In the genomic region with DNA sequence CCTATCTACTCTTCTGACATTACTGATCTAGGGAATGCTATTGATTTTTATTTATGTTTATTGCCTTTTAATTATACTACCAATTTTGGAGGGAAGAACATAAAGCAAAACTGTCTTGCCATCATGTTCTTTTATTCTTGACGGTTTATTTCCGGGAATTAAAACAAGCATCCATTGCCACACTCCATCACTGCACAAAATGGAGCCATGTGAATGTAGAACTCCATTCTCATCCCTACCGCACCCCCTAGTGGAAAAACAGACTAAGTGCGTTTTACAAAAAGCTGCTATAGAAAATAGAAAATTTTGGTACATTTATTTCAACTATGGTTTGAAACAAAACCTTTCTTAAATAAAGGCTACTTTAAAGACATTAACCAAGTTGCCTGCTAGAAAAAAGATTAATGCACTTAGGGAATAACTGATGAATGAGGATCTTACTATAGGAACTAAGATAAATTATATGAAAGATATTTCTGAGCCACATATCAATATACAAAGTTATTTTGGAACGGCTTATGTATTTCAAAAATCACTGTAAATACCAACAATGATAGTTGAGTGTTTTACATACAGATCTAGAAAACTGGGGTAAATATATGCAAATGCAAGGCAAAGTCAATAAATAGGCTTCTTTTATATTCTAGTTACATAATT, we compare ENCODE assay signal across 8 cellular contexts. TPM values are rescaled to one million over a fixed set of nuclear protein-coding genes. Genes with fewer than 3 reads are reported as not detected.
DNase-seq lines count a peak whose midpoint lies in the region; ATAC-seq and TF ChIP-seq lines count a peak whose summit lies in the region.
"Had no signal": no experiment of that assay in that cellular context is flagged by ENCODE, and none has a peak within 500 bp of the region (broad histone marks: within the 10 kb centered on the region; RNA-seq: fewer than 3 reads in every experiment).

No MANE protein-coding gene starts in this region.

- intact Hi-C loops in IMR-90 (cut with micrococcal nuclease): loop anchor here (1.0 to 5.0 kb wide), 6 partner anchors 121 to 1126 kb away; no protein-coding TSS in a partner anchor

- ATAC-seq in GM21619 (IDR thresholded peaks at IDR 0.05; ENCODE audit: unreplicated experiment) (peak; percentile 57), IMR-90 (ENCODE audit: low read depth) (peak; percentile 92)

- dilution Hi-C loops in IMR-90 (cut with HindIII; ENCODE audit: low sequenced_read_pairs, unreplicated experiment): no loop called here

- CTCF ChIA-PET in IMR-90 (lab: Yijun Ruan, JAX): interaction anchor here (0.6 to 2.0 kb wide), 8 partner anchors 17 to 1141 kb away, joined by 3 to 9 read pairs (median 4); no protein-coding TSS in a partner anchor

- no peak overlapping the region for H4K8ac ChIP-seq in IMR-90 (ENCODE audit: low read depth in 2 of 2, low read length in 2 of 2)

- H2AK5ac ChIP-seq in IMR-90 (ENCODE audit: low read depth, low read length): no peak overlapping the region

- H2BK120ac ChIP-seq in IMR-90 (ENCODE audit: low read depth, low read length): no peak overlapping the region

- no CpG with 5 or more reads among the region's 5 CpGs for WGBS in IMR-90 (ENCODE audit: extremely low coverage in 2 of 2, insufficient read length in 1 of 2), 2 experiments
- WGBS in liver: 25% methylated on average over 5 of the region's 5 CpGs

- H3K4me2 ChIP-seq in IMR-90 (ENCODE audit: low read depth, low read length): no peak overlapping the region

- no peak overlapping the region for H2BK15ac ChIP-seq in IMR-90 (ENCODE audit: low read depth, low read length)

- H3K4me1 Mint-ChIP-seq in chondrocyte (ENCODE audit: low read depth): peaks cover 13% of the 10 kb centered on the region
- H3K4me1 Mint-ChIP-seq: stimulated activated naive B cell treated with anti-CD40 and anti-IgM and Interleukin-4, amounts not matched to agents 10 μg/mL and 1 μg/mL and 100 μg/mL, for 72 hours had no signal

- H3K36me3 ChIP-seq in IMR-90 (ENCODE audit: control insufficient read depth, insufficient read depth, low read length) (peaks cover 2% of the 10 kb centered on the region; the same call in 1 of the 2 replicates), NT2/D1 (ENCODE audit: insufficient read depth, insufficient read length, low read length) (peaks cover 19% of the 10 kb centered on the region), liver (ENCODE audit: control insufficient read depth in 4 of 4, insufficient read depth in 3 of 4, low read depth in 1 of 4, low read length in 3 of 4) (no peaks in the 10 kb centered on the region)

- H4K20me1 ChIP-seq in IMR-90 (ENCODE audit: insufficient read depth, low read length): no peaks in the 10 kb centered on the region

- H3K4ac ChIP-seq in IMR-90 (ENCODE audit: low read depth, low read length): no peak overlapping the region

- no peaks in the 10 kb centered on the region for H3K9me3 ChIP-seq in IMR-90 (ENCODE audit: control insufficient read depth, insufficient read depth, low read length)
- H3K9me3 ChIP-seq in NT2/D1 (ENCODE audit: insufficient read depth, low read length): no peaks in the 10 kb centered on the region
- no peaks in the 10 kb centered on the region for H3K9me3 ChIP-seq in liver (ENCODE audit: control insufficient read depth in 4 of 4, low read length in 3 of 4)

- no peak overlapping the region for H3K27ac ChIP-seq in IMR-90 (ENCODE audit: insufficient read depth, low read length)
- no peak overlapping the region for H3K27ac ChIP-seq in liver (ENCODE audit: low read depth in 1 of 2, low read length in 2 of 2)

- H3K4me1 ChIP-seq in IMR-90 (ENCODE audit: control insufficient read depth, insufficient read depth, low read length): no peaks in the 10 kb centered on the region
- no peaks in the 10 kb centered on the region for H3K4me1 ChIP-seq in NT2/D1 (ENCODE audit: insufficient read depth, insufficient read length)
- no peaks in the 10 kb centered on the region for H3K4me1 ChIP-seq in liver (ENCODE audit: control insufficient read depth in 4 of 4, insufficient read depth in 4 of 4, low read length in 3 of 4)

- no peak overlapping the region for H3K14ac ChIP-seq in IMR-90 (replicated peaks; ENCODE audit: low read depth, low read length)

- no peak overlapping the region for H2BK20ac ChIP-seq in IMR-90 (ENCODE audit: low read depth, low read length)

- H3K23ac ChIP-seq in IMR-90 (ENCODE audit: low read depth, low read length): no peak overlapping the region

- no peak overlapping the region for H3K4me3 ChIP-seq in GM12864 (ENCODE audit: low read depth, low read length)
- no peak overlapping the region for H3K4me3 ChIP-seq in IMR-90 (ENCODE audit: insufficient read depth, low read depth, low read length)
- no peak overlapping the region for H3K4me3 ChIP-seq in NT2/D1 (ENCODE audit: insufficient read length, low read depth)
- no peak overlapping the region for H3K4me3 ChIP-seq in liver (ENCODE audit: low read depth in 1 of 3, low read length in 3 of 3)

- no peak overlapping the region for H3K18ac ChIP-seq in IMR-90 (ENCODE audit: low read depth, low read length)

- peak; percentile 96 for TF ChIP-seq RAD21 in IMR-90 (IDR thresholded peaks at IDR 0.05; ENCODE audit: low read length)
- TF ChIP-seq RAD21 in liver (IDR thresholded peaks at IDR 0.05): peak; percentile 94 to 95

- TF ChIP-seq CTCF in GM12864 (IDR thresholded peaks at IDR 0.05; ENCODE audit: low read depth, low read length, missing control alignments): peak; percentile 69
- TF ChIP-seq CTCF in IMR-90 (conservative IDR thresholded peaks at IDR 0.05; ENCODE audit: low read depth, low read length): peak; percentile 95
- peak; percentile 97 for TF ChIP-seq CTCF in chondrocyte (IDR thresholded peaks at IDR 0.05)
- TF ChIP-seq CTCF in liver (IDR thresholded peaks at IDR 0.05; ENCODE audit: low read depth, low read length, missing input control): peak; percentile 74

- H3K79me1 ChIP-seq in IMR-90 (ENCODE audit: low read depth in 1 of 2, low read length in 2 of 2): no peaks in the 10 kb centered on the region; a peak in 1 of 4 replicates

- no peak overlapping the region for H4K91ac ChIP-seq in IMR-90 (ENCODE audit: insufficient read depth, low read depth, low read length)

- H2BK5ac ChIP-seq in IMR-90 (ENCODE audit: low read depth, low read length, poor library complexity, severe bottlenecking): no peak overlapping the region

- H3K9me3 Mint-ChIP-seq in chondrocyte (ENCODE audit: low read depth): no peaks in the 10 kb centered on the region
- H3K9me3 Mint-ChIP-seq: stimulated activated naive B cell treated with anti-CD40 and anti-IgM and Interleukin-4, amounts not matched to agents 10 μg/mL and 1 μg/mL and 100 μg/mL, for 72 hours had no signal

- H3K27me3 ChIP-seq in IMR-90 (ENCODE audit: control insufficient read depth, insufficient read depth, low read length): no peaks in the 10 kb centered on the region
- no peaks in the 10 kb centered on the region for H3K27me3 ChIP-seq in NT2/D1 (ENCODE audit: insufficient read depth, insufficient read length)
- H3K27me3 ChIP-seq in liver (ENCODE audit: control insufficient read depth in 4 of 4, insufficient read depth in 4 of 4, low read length in 3 of 4): no peaks in the 10 kb centered on the region

- H3K9ac ChIP-seq in IMR-90 (ENCODE audit: low read depth, low read length): no peak overlapping the region
- no peak overlapping the region for H3K9ac ChIP-seq in NT2/D1 (ENCODE audit: insufficient read length, low read depth)
- H3K9ac ChIP-seq in liver (ENCODE audit: low read depth in 1 of 2, low read length in 2 of 2): no peak overlapping the region

- no peak overlapping the region for H3K27ac Mint-ChIP-seq in chondrocyte (ENCODE audit: unreplicated experiment)
- H3K27ac Mint-ChIP-seq: stimulated activated naive B cell treated with anti-CD40 and anti-IgM and Interleukin-4, amounts not matched to agents 10 μg/mL and 1 μg/mL and 100 μg/mL, for 72 hours had no signal

- H4K5ac ChIP-seq in IMR-90 (ENCODE audit: low read depth, low read length): no peak overlapping the region

- 0 out of 2 replicates have a peak, but pooled peaks have one; percentile 35 for TF ChIP-seq POLR2A in IMR-90 (IDR thresholded peaks at IDR 0.05; ENCODE audit: low read depth, low read length)

- H2AFZ ChIP-seq in IMR-90 (replicated peaks; ENCODE audit: low read length, poor library complexity): no peak overlapping the region

- no peak overlapping the region for H3K4me3 Mint-ChIP-seq in chondrocyte (ENCODE audit: unreplicated experiment)
- H3K4me3 Mint-ChIP-seq: stimulated activated naive B cell treated with anti-CD40 and anti-IgM and Interleukin-4, amounts not matched to agents 10 μg/mL and 1 μg/mL and 100 μg/mL, for 72 hours had no signal

- in situ Hi-C loops in IMR-90 (cut with MboI; ENCODE audit: low sequenced_read_pairs): loop anchor here (5.0 to 25.0 kb wide), 2 partner anchors 136 to 581 kb away; no protein-coding TSS in a partner anchor

- POLR2A ChIA-PET in IMR-90 (lab: Charles Lee; ENCODE audit: unreplicated experiment): no interaction called here

- H3K36me3 Mint-ChIP-seq in chondrocyte (ENCODE audit: low read depth): peaks cover 8% of the 10 kb centered on the region

- no peak overlapping the region for H2AK9ac ChIP-seq in IMR-90 (replicated peaks; ENCODE audit: low read depth, low read length, poor library complexity)

- H3K27me3 Mint-ChIP-seq in chondrocyte (ENCODE audit: low read depth): no peaks in the 10 kb centered on the region
- H3K27me3 Mint-ChIP-seq: stimulated activated naive B cell treated with anti-CD40 and anti-IgM and Interleukin-4, amounts not matched to agents 10 μg/mL and 1 μg/mL and 100 μg/mL, for 72 hours had no signal

- DNase-seq in GM12864 (ENCODE audit: low read depth) (peak; percentile 27), IMR-90 (peak; percentile 75), NT2/D1 (ENCODE audit: low read depth, low spot score) (peak; percentile 39), chondrocyte (ENCODE audit: low spot score) (no peak)
- DNase-seq in activated CD8-positive, alpha-beta memory T cell treated with anti-CD3 and anti-CD28 coated beads, Interleukin-2, amount 50 U/mL, for 4 hours: no peak
- DNase-seq: stimulated activated naive B cell treated with anti-CD40 and anti-IgM and Interleukin-4, amounts not matched to agents 10 μg/mL and 1 μg/mL and 100 μg/mL, for 72 hours had no signal

- H3K56ac ChIP-seq in IMR-90 (ENCODE audit: extremely low read depth, insufficient read depth, low read length): no peak overlapping the region

- BruUV-seq in IMR-90 (replicated peaks; lab: Mats Ljungman, UMichigan): no TSS peak

- no peaks in the 10 kb centered on the region for H3K9me1 ChIP-seq in IMR-90 (ENCODE audit: insufficient read depth, low read length)

TF ChIP-seq in IMR-90, 13 proteins besides CTCF, POLR2A, EP300 and RAD21 (continues in another document):
- no peak for TF ChIP-seq FOS (IDR thresholded peaks at IDR 0.05; ENCODE audit: low read depth, low read length)
- peak; percentile 99 for TF ChIP-seq SMC3 (IDR thresholded peaks at IDR 0.05; ENCODE audit: low read depth, low read length)

RNA-seq across cellular contexts. Expression of a gene that starts 26.6 kb away (rescaled TPM):
- total RNA-seq in IMR-90 (2012; rRNA removed) (16.3 and 24.7 TPM in 2 replicates), chondrocyte (44.6 to 96.2 TPM (median 46.1 TPM) in 3 replicates), liver (10 to 100 TPM in 1 of 2 donors, 1 to 10 TPM in 1; 1.3 to 10.7 TPM)
- polyA plus RNA-seq in IMR-90 (2012; rRNA removed) (10.5 and 14.2 TPM in 2 replicates), liver (under 1 TPM; 0.72 to 0.78 TPM)
- 1.9 and 2.6 TPM in 2 replicates for polyA plus RNA-seq in IMR-90 (2012; cell fraction: cytosol; rRNA removed)
- 1.8 and 9.2 TPM in 2 replicates for polyA plus RNA-seq in IMR-90 (2012; cell fraction: nucleus; rRNA removed; ENCODE audit: low replicate concordance)

Comparison
In these comparisons a context has a peak if more than half of its experiments do, and no peak if none do; other contexts are left out.
1. DNase-seq: peak in GM12864 (single experiment), IMR-90 (single experiment) and NT2/D1 (single experiment); none in chondrocyte (single experiment) and activated CD8-positive, alpha-beta memory T cell treated with anti-CD3 and anti-CD28 coated beads, Interleukin-2, amount 50 U/mL, for 4 hours (single experiment).
2. Peak in every context shown above with its lines, with median percentiles within 50 percentile points of each other: CTCF ChIP-seq.